ENCODE assay signal across 10 cellular contexts in the genomic region with DNA sequence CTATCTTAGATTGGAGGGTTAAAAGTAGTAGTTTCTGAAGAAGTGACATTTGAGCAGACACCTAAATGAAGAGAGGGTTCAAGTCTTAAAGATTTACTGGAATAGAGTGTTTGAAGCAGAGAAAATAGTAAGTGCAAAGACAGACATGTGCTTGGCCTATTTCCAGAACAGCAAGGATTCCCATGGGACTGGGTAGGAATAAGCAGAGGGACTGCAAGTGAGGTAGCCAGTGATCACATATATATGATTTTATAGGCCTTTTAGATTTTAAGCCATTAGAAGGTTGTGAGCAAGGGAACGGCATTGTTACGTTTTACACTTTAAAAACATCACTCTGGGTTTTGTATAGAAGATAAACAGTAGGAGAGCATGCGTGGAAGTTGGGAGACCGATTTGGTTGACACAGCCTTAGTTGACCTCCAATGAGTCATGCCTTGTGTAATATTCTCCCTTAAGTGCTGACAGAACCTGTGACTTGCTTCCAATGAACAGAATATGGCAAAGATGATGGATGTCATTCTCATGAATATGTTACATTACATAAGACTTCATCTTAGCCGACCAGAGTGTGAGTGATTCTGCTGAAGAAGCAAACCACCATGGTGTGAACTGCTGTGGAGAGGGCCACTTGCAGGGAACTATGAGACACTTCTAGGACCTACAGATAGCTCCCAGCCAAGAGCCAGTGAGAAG. TPM values are rescaled to one million over a fixed set of nuclear protein-coding genes. Genes with fewer than 3 reads are reported as not detected.
DNase-seq lines count a peak whose midpoint lies in the region; ATAC-seq, FAIRE-seq and TF ChIP-seq lines count a peak whose summit lies in the region.
"Had no signal": no experiment of that assay in that cellular context is flagged by ENCODE, and none has a peak within 500 bp of the region (broad histone marks: within the 10 kb centered on the region; RNA-seq: fewer than 3 reads in every experiment).

No MANE protein-coding gene starts in this region.

- no peak overlapping the region for H3K27ac ChIP-seq in kidney (ENCODE audit: low read depth in 2 of 2, low read length in 2 of 2)

- DNase-seq in A172 (ENCODE audit: low spot score) = peak; percentile 81
- peak; percentile 73 for DNase-seq in HTR-8/SVneo (ENCODE audit: insufficient read length, low spot score)
- peak; percentile 41 for DNase-seq in amniotic stem cell (lab: John Stamatoyannopoulos, UW)
- peak; percentile 49 for DNase-seq in kidney glomerular epithelial cell (lab: John Stamatoyannopoulos, UW)
- no peak for DNase-seq in SHP77 treated with DMSO at 0.1 percent for 48 hours (lab: John Stamatoyannopoulos, UW)
- DNase-seq in NCI-H82 (lab: John Stamatoyannopoulos, UW) = no peak
- DNase-seq in kidney = no peak
- DNase-seq: NCI-H1092; stimulated activated CD4-positive, alpha-beta T cell treated with anti-CD3 and anti-CD28 coated beads, Interleukin-4, amount 100 ng/mL, for 24 hours had no signal

- H3K36me3 ChIP-seq in kidney (ENCODE audit: control insufficient read depth in 1 of 2, insufficient read depth in 2 of 2, low read length in 2 of 2) = no peaks in the 10 kb centered on the region

- H3K4me1 ChIP-seq in kidney (ENCODE audit: control insufficient read depth in 1 of 2, insufficient read depth in 1 of 2, low read depth in 1 of 2, low read length in 2 of 2) = no peaks in the 10 kb centered on the region

- H3K4me3 Mint-ChIP-seq in stimulated activated memory B cell treated with anti-CD40 and anti-IgM and Interleukin-4, amounts not matched to agents 10 μg/mL and 1 μg/mL and 100 μg/mL, for 72 hours = no peak overlapping the region

- no peak overlapping the region for H3K27ac Mint-ChIP-seq in stimulated activated memory B cell treated with anti-CD40 and anti-IgM and Interleukin-4, amounts not matched to agents 10 μg/mL and 1 μg/mL and 100 μg/mL, for 72 hours

- intact Hi-C loops in kidney (cut with DNase I) = no loop called here

- no peaks in the 10 kb centered on the region for H3K27me3 Mint-ChIP-seq in stimulated activated memory B cell treated with anti-CD40 and anti-IgM and Interleukin-4, amounts not matched to agents 10 μg/mL and 1 μg/mL and 100 μg/mL, for 72 hours

- H3K4me3 ChIP-seq in kidney (ENCODE audit: low read length in 2 of 2) = no peak overlapping the region

- H3K9me3 ChIP-seq in kidney (ENCODE audit: control insufficient read depth in 1 of 2, low read length in 2 of 2) = no peaks in the 10 kb centered on the region

- no peak for TF ChIP-seq CTCF in kidney (IDR thresholded peaks at IDR 0.05; ENCODE audit: borderline replicate concordance, extremely low read depth, insufficient read depth)

- peak; percentile 60 for FAIRE-seq in HTR-8/SVneo (lab: Jason Lieb, UNC)
- FAIRE-seq in kidney (lab: Jason Lieb, UNC) = no peak

- no peaks in the 10 kb centered on the region for H3K4me1 Mint-ChIP-seq in stimulated activated memory B cell treated with anti-CD40 and anti-IgM and Interleukin-4, amounts not matched to agents 10 μg/mL and 1 μg/mL and 100 μg/mL, for 72 hours

- H3K9me3 Mint-ChIP-seq in stimulated activated memory B cell treated with anti-CD40 and anti-IgM and Interleukin-4, amounts not matched to agents 10 μg/mL and 1 μg/mL and 100 μg/mL, for 72 hours = no peaks in the 10 kb centered on the region

- H3K36me3 Mint-ChIP-seq in stimulated activated memory B cell treated with anti-CD40 and anti-IgM and Interleukin-4, amounts not matched to agents 10 μg/mL and 1 μg/mL and 100 μg/mL, for 72 hours = no peaks in the 10 kb centered on the region

- H3K9ac ChIP-seq in kidney (ENCODE audit: low read length in 2 of 2) = no peak overlapping the region

- ATAC-seq in stimulated activated memory B cell treated with anti-CD40 and anti-IgM and Interleukin-4, amounts not matched to agents 10 μg/mL and 1 μg/mL and 100 μg/mL, for 72 hours = no peak

RNA-seq across cellular contexts. Expression of gene SLC4A7, which starts 37.1 kb away (rescaled TPM):
- total RNA-seq in A172 (2014; rRNA removed; shearing (Covaris generic)) = 53.8 and 80.6 TPM in 2 replicates
- 47.5 TPM for total RNA-seq in kidney
- 3.5 TPM for polyA plus RNA-seq in kidney (ENCODE audit: insufficient read depth, low read depth, low replicate concordance)

Comparison
In these comparisons a context has a peak if more than half of its experiments do, and no peak if none do; other contexts are left out.
1. DNase-seq: peak in A172 (single experiment), HTR-8/SVneo (single experiment), amniotic stem cell (single experiment) and kidney glomerular epithelial cell (single experiment); none in SHP77 treated with DMSO at 0.1 percent for 48 hours (single experiment), NCI-H82 (single experiment) and kidney (single experiment).